Comparison of ENCODE assay signal across 18 cellular contexts in genomic region chr1:226942392-226942791, GRCh38. TPM values are rescaled to one million over a fixed set of nuclear protein-coding genes. Genes with fewer than 3 reads are reported as not detected.
DNase-seq lines count a peak whose midpoint lies in the region; ATAC-seq and TF ChIP-seq lines count a peak whose summit lies in the region.
"Had no signal": no experiment of that assay in that cellular context is flagged by ENCODE, and none has a peak within 500 bp of the region (broad histone marks: within the 10 kb centered on the region; RNA-seq: fewer than 3 reads in every experiment).

No MANE protein-coding gene starts in this region.

- CTCF ChIA-PET in A673 (lab: Charles Lee), result no interaction called here

- H3K36me3 ChIP-seq in right atrium auricular region (no peaks in the 10 kb centered on the region), A673 (ENCODE audit: insufficient read depth, low read length, poor library complexity, severe bottlenecking) (no peaks in the 10 kb centered on the region)
- H3K36me3 ChIP-seq: breast epithelium, prostate gland, SJSA1, upper lobe of right lung had no signal

- no TSS peak for BruUV-seq in A673 (replicated peaks; lab: Mats Ljungman, UMichigan)

- POLR2A ChIA-PET in A673 (lab: Charles Lee; ENCODE audit: low non-redundant PET), result no interaction called here

- no peak overlapping the region for H3K27ac Mint-ChIP-seq in activated naive CD4-positive, alpha-beta T cell treated with anti-CD3 and anti-CD28 coated beads, Interleukin-2, amount 50 U/mL, for 24 hours
- H3K27ac Mint-ChIP-seq in T-helper 17 cell, result peak overlapping the region; percentile 86
- no peak overlapping the region for H3K27ac Mint-ChIP-seq in stimulated activated effector memory CD8-positive, alpha-beta T cell treated with anti-CD3 and anti-CD28 coated beads, Interleukin-12 subunit alpha, Interleukin-12 subunit beta, amount 100 ng/mL, for 72 hours

- ATAC-seq in T-helper 17 cell, result no peak
- no peak for ATAC-seq in stimulated activated effector memory CD8-positive, alpha-beta T cell treated with anti-CD3 and anti-CD28 coated beads, Interleukin-12 subunit alpha, Interleukin-12 subunit beta, amount 100 ng/mL, for 72 hours
- ATAC-seq in HG03039 (IDR thresholded peaks at IDR 0.05; ENCODE audit: unreplicated experiment), result no peak
- ATAC-seq: A549, mucosa of descending colon, upper lobe of right lung had no signal

- no peaks in the 10 kb centered on the region for H3K27me3 ChIP-seq in right atrium auricular region
- no peaks in the 10 kb centered on the region for H3K27me3 ChIP-seq in A673 (replicated peaks; ENCODE audit: insufficient read depth, low read depth, low read length, poor library complexity)
- H3K27me3 ChIP-seq: breast epithelium, SJSA1, upper lobe of right lung had no signal

- H3K9me3 ChIP-seq in T-helper 17 cell (ENCODE audit: control insufficient read depth, low read length, poor library complexity, severe bottlenecking), result no peaks in the 10 kb centered on the region
- no peaks in the 10 kb centered on the region for H3K9me3 ChIP-seq in right atrium auricular region
- no peaks in the 10 kb centered on the region for H3K9me3 ChIP-seq in A673 (ENCODE audit: low read depth, low read length, poor library complexity, severe bottlenecking)
- H3K9me3 ChIP-seq: A549, breast epithelium, mucosa of descending colon, prostate gland, SJSA1, upper lobe of right lung had no signal

- no peak for DNase-seq in activated naive CD4-positive, alpha-beta T cell (lab: John Stamatoyannopoulos, UW)
- DNase-seq in T-helper 17 cell (no peak), right atrium auricular region (ENCODE audit: low spot score) (peak; percentile 30), pons (ENCODE audit: low spot score) (no peak), A673 (ENCODE audit: low spot score) (no peak)
- DNase-seq in stimulated activated effector memory CD8-positive, alpha-beta T cell treated with anti-CD3 and anti-CD28 coated beads, Interleukin-12 subunit alpha, Interleukin-12 subunit beta, amount 100 ng/mL, for 72 hours (ENCODE audit: low spot score in 2 of 2), result no peak
- DNase-seq: activated gamma-delta T cell treated with Interleukin-2 at 50 U/mL for 16 hours; mucosa of descending colon; NCI-H1092; NCI-H2227 treated with DMSO at 0.1 percent for 48 hours; stimulated activated CD4-positive, alpha-beta T cell treated with anti-CD3 and anti-CD28 coated beads, Interleukin-2, amount 100 ng/mL, for 24 hours; upper lobe of right lung had no signal

- H3K36me3 Mint-ChIP-seq in activated naive CD4-positive, alpha-beta T cell treated with anti-CD3 and anti-CD28 coated beads, Interleukin-2, amount 50 U/mL, for 24 hours, result peaks cover 3% of the 10 kb centered on the region
- H3K36me3 Mint-ChIP-seq in T-helper 17 cell (ENCODE audit: low read depth), result no peaks in the 10 kb centered on the region
- peaks cover 26% of the 10 kb centered on the region for H3K36me3 Mint-ChIP-seq in stimulated activated effector memory CD8-positive, alpha-beta T cell treated with anti-CD3 and anti-CD28 coated beads, Interleukin-12 subunit alpha, Interleukin-12 subunit beta, amount 100 ng/mL, for 72 hours

- no peaks in the 10 kb centered on the region for H3K27me3 Mint-ChIP-seq in activated naive CD4-positive, alpha-beta T cell treated with anti-CD3 and anti-CD28 coated beads, Interleukin-2, amount 50 U/mL, for 24 hours
- no peaks in the 10 kb centered on the region for H3K27me3 Mint-ChIP-seq in T-helper 17 cell

- H3K4me1 ChIP-seq in right atrium auricular region (peaks cover 0 to 82% of the 10 kb centered on the region in 2 donors), A673 (ENCODE audit: insufficient read depth, low read length, poor library complexity, severe bottlenecking) (peaks cover 12% of the 10 kb centered on the region)

- H3K4me3 ChIP-seq in right atrium auricular region, result peak overlapping the region; percentile 10 to 78
- H3K4me3 ChIP-seq in A673 (ENCODE audit: low read depth, low read length, poor library complexity, severe bottlenecking), result no peak overlapping the region
- H3K4me3 ChIP-seq: A549, breast epithelium, mucosa of descending colon, prostate gland, SJSA1, upper lobe of right lung had no signal

- peaks cover 77% of the 10 kb centered on the region for H3K4me1 Mint-ChIP-seq in activated naive CD4-positive, alpha-beta T cell treated with anti-CD3 and anti-CD28 coated beads, Interleukin-2, amount 50 U/mL, for 24 hours
- H3K4me1 Mint-ChIP-seq in T-helper 17 cell, result peaks cover 47% of the 10 kb centered on the region
- H3K4me1 Mint-ChIP-seq in stimulated activated effector memory CD8-positive, alpha-beta T cell treated with anti-CD3 and anti-CD28 coated beads, Interleukin-12 subunit alpha, Interleukin-12 subunit beta, amount 100 ng/mL, for 72 hours, result peaks cover 72% of the 10 kb centered on the region

- TF ChIP-seq CTCF in right atrium auricular region (IDR thresholded peaks at IDR 0.05) (no peak), A673 (conservative IDR thresholded peaks at IDR 0.05; ENCODE audit: low read depth, low read length) (no peak)

- intact Hi-C loops in A673 (cut with micrococcal nuclease; ENCODE audit: unreplicated experiment), result no loop called here

- no peaks in the 10 kb centered on the region for H3K9me3 Mint-ChIP-seq in activated naive CD4-positive, alpha-beta T cell treated with anti-CD3 and anti-CD28 coated beads, Interleukin-2, amount 50 U/mL, for 24 hours
- H3K9me3 Mint-ChIP-seq in stimulated activated effector memory CD8-positive, alpha-beta T cell treated with anti-CD3 and anti-CD28 coated beads, Interleukin-12 subunit alpha, Interleukin-12 subunit beta, amount 100 ng/mL, for 72 hours, result no peaks in the 10 kb centered on the region

- H3K4me3 Mint-ChIP-seq in activated naive CD4-positive, alpha-beta T cell treated with anti-CD3 and anti-CD28 coated beads, Interleukin-2, amount 50 U/mL, for 24 hours, result peak overlapping the region; percentile 15
- H3K4me3 Mint-ChIP-seq in T-helper 17 cell, result no peak overlapping the region
- peak overlapping the region; percentile 86 for H3K4me3 Mint-ChIP-seq in stimulated activated effector memory CD8-positive, alpha-beta T cell treated with anti-CD3 and anti-CD28 coated beads, Interleukin-12 subunit alpha, Interleukin-12 subunit beta, amount 100 ng/mL, for 72 hours

- H3K27ac ChIP-seq in right atrium auricular region (peak overlapping the region; percentile 89 to 99), A673 (ENCODE audit: low read depth, low read length, poor library complexity, severe bottlenecking) (no peak overlapping the region)
- H3K27ac ChIP-seq: A549, breast epithelium, prostate gland, SJSA1, upper lobe of right lung had no signal

RNA-seq across cellular contexts. Expression of gene COQ8A, which starts 2.3 kb away (rescaled TPM):
- total RNA-seq in T-helper 17 cell (10 to 100 TPM; 30.7 to 37.3 TPM), right atrium auricular region (100 to 1,000 TPM; 158 to 253 TPM), A673 (2021) (7.7 and 10.0 TPM in 2 replicates)

Comparison
In these comparisons a context has a peak if more than half of its experiments do, and no peak if none do; other contexts are left out.
1. RNA of gene COQ8A, which starts 2.3 kb away (total RNA-seq): 158 to 253 TPM in right atrium auricular region; 30.7 to 37.3 TPM in T-helper 17 cell and 7.7 to 10.0 TPM in A673; every median in the first group is over 4 times any median in the second.